1 cellular context compared by ENCODE assay signal in the genomic region with DNA sequence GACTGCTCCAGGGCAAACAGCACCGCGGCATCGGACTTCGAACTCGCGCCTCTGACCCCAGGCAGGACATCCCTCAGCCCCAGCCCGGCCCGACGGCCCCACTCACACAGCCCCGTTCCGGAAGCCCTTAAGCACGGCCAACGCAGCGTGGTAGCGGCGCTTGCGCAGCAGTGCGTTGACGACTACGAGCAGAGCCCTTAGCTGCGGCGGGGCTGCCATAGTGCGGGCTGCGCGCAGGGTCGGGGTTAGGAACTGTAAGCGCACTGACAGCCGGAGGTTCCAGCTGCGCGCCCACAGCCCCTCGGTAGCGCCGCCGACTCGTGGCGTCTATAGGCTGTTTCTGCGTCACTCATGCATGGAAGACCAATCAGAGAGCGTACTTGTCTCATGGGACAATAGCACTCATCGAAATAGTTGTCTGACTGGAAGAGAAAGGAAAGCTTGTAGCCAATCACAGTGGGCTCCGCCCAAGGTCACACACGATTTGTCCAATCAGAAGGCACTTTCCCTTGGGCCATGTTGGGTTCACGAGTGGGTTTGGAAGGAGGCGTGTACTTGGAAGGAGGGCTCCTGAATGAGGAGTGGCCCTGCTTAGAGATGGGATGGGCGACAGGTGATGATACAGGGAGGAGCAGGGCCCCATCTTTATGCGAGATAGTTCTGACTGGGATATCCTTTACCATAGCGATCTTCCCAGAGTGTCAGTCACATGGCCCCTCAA.
TF ChIP-seq lines count a peak whose summit lies in the region.

PXMP4 (minus strand) TSS at position 322 of the 721 bp plus-strand sequence; CDS start at position 219, 103 bp downstream.

TF ChIP-seq in HepG2, 621 proteins besides CTCF, POLR2A, EP300 and RAD21 (continued from another document and continues in another):
- no peak for TF ChIP-seq GPBP1L1 (CRISPR knock-in tag; IDR thresholded peaks at IDR 0.05)
- no peak for TF ChIP-seq HMG20A (CRISPR knock-in tag; IDR thresholded peaks at IDR 0.05; ENCODE audit: borderline replicate concordance)
- TF ChIP-seq JUNB (CRISPR knock-in tag; IDR thresholded peaks at IDR 0.05; ENCODE audit: borderline replicate concordance), result no peak
- TF ChIP-seq FOXA1 (IDR thresholded peaks at IDR 0.05), result no peak
- 0 out of 2 replicates have a peak, but pooled peaks have one; percentile 3 for TF ChIP-seq FOXA1 (CRISPR knock-in tag; IDR thresholded peaks at IDR 0.05)
- no peak for TF ChIP-seq XBP1 (CRISPR knock-in tag; IDR thresholded peaks at IDR 0.05)
- TF ChIP-seq ZBTB40 (IDR thresholded peaks at IDR 0.05), result no peak
- 0 out of 2 replicates have a peak, but pooled peaks have one; percentile 9 for TF ChIP-seq ZBTB40 (CRISPR knock-in tag; IDR thresholded peaks at IDR 0.05)
- peak; percentile 81 for TF ChIP-seq PRPF4 (IDR thresholded peaks at IDR 0.05; ENCODE audit: low read depth, low read length, poor library complexity, severe bottlenecking)
- no peak for TF ChIP-seq ZNF530 (CRISPR knock-in tag; IDR thresholded peaks at IDR 0.05; ENCODE audit: low read depth)
- TF ChIP-seq ZNF816 (CRISPR knock-in tag; IDR thresholded peaks at IDR 0.05; ENCODE audit: borderline replicate concordance), result no peak
- no peak for TF ChIP-seq NCOA5 (CRISPR knock-in tag; IDR thresholded peaks at IDR 0.05)
- TF ChIP-seq ZNF777 (CRISPR knock-in tag; IDR thresholded peaks at IDR 0.05), result 0 out of 2 replicates have a peak, but pooled peaks have one; percentile 11
- TF ChIP-seq ZNF878 (CRISPR knock-in tag; IDR thresholded peaks at IDR 0.05), result no peak
- TF ChIP-seq ZFP37 (CRISPR knock-in tag; IDR thresholded peaks at IDR 0.05; ENCODE audit: borderline replicate concordance), result no peak
- no peak for TF ChIP-seq JARID2 (CRISPR knock-in tag; IDR thresholded peaks at IDR 0.05; ENCODE audit: insufficient replicate concordance)
- TF ChIP-seq LBX2 (CRISPR knock-in tag; IDR thresholded peaks at IDR 0.05; ENCODE audit: borderline replicate concordance), result no peak
- no peak for TF ChIP-seq ATF3 (CRISPR knock-in tag; IDR thresholded peaks at IDR 0.05)
- TF ChIP-seq CBFB (CRISPR knock-in tag; IDR thresholded peaks at IDR 0.05), result no peak
- TF ChIP-seq ZNF557 (CRISPR knock-in tag; IDR thresholded peaks at IDR 0.05), result no peak
- no peak for TF ChIP-seq ZNF282 (IDR thresholded peaks at IDR 0.05; ENCODE audit: partially characterized antibody)
- no peak; the same call in 1 of the 2 replicates for TF ChIP-seq NRL (CRISPR knock-in tag; IDR thresholded peaks at IDR 0.05; ENCODE audit: borderline replicate concordance)
- TF ChIP-seq DNMT1 (CRISPR knock-in tag; IDR thresholded peaks at IDR 0.05), result 0 out of 2 replicates have a peak, but pooled peaks have one; percentile 57
- TF ChIP-seq NFRKB (IDR thresholded peaks at IDR 0.05), result no peak
- TF ChIP-seq SRF (IDR thresholded peaks at IDR 0.05; ENCODE audit: low read depth, low read length), result no peak
- TF ChIP-seq ZNF768 (CRISPR knock-in tag; IDR thresholded peaks at IDR 0.05), result no peak; the same call in 1 of the 2 replicates
- no peak for TF ChIP-seq KDM1A (CRISPR knock-in tag; IDR thresholded peaks at IDR 0.05)
- no peak for TF ChIP-seq SMARCC2 (IDR thresholded peaks at IDR 0.05)
- TF ChIP-seq FOXK1 (CRISPR knock-in tag; IDR thresholded peaks at IDR 0.05; ENCODE audit: borderline replicate concordance, low read depth), result no peak
- no peak for TF ChIP-seq TIGD3 (CRISPR knock-in tag; IDR thresholded peaks at IDR 0.05; ENCODE audit: borderline replicate concordance)
- TF ChIP-seq ZNF264 (CRISPR knock-in tag; IDR thresholded peaks at IDR 0.05), result no peak
- TF ChIP-seq, protein P1, sequence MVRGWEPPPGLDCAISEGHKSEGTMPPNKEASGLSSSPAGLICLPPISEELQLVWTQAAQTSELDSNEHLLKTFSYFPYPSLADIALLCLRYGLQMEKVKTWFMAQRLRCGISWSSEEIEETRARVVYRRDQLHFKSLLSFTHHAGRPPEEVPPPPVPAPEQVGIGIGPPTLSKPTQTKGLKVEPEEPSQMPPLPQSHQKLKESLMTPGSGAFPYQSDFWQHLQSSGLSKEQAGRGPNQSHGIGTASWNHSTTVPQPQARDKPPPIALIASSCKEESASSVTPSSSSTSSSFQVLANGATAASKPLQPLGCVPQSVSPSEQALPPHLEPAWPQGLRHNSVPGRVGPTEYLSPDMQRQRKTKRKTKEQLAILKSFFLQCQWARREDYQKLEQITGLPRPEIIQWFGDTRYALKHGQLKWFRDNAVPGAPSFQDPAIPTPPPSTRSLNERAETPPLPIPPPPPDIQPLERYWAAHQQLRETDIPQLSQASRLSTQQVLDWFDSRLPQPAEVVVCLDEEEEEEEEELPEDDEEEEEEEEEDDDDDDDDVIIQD (CRISPR knock-in tag; IDR thresholded peaks at IDR 0.05; ENCODE audit: low read depth), result no peak
- no peak for TF ChIP-seq ZNF552 (CRISPR knock-in tag; IDR thresholded peaks at IDR 0.05; ENCODE audit: borderline replicate concordance)
- TF ChIP-seq AHR (CRISPR knock-in tag; IDR thresholded peaks at IDR 0.05), result no peak
- no peak for TF ChIP-seq ZNF670 (CRISPR knock-in tag; IDR thresholded peaks at IDR 0.05; ENCODE audit: borderline replicate concordance)
- TF ChIP-seq ZNF329 (CRISPR knock-in tag; IDR thresholded peaks at IDR 0.05; ENCODE audit: low read depth), result no peak
- no peak for TF ChIP-seq MED13 (CRISPR knock-in tag; IDR thresholded peaks at IDR 0.05)
- TF ChIP-seq HIVEP1 (CRISPR knock-in tag; IDR thresholded peaks at IDR 0.05), result no peak
- TF ChIP-seq ZNF792 (CRISPR knock-in tag; IDR thresholded peaks at IDR 0.05), result no peak
- 0 out of 2 replicates have a peak, but pooled peaks have one; percentile 50 for TF ChIP-seq ZNF782 (CRISPR knock-in tag; IDR thresholded peaks at IDR 0.05; ENCODE audit: borderline replicate concordance)
- TF ChIP-seq SMAD9 (CRISPR knock-in tag; IDR thresholded peaks at IDR 0.05), result no peak
- no peak for TF ChIP-seq ZNF549 (CRISPR knock-in tag; IDR thresholded peaks at IDR 0.05)
- no peak for TF ChIP-seq HNRNPK (IDR thresholded peaks at IDR 0.05; ENCODE audit: low read depth, low read length, poor library complexity, severe bottlenecking)
- TF ChIP-seq RFX1 (IDR thresholded peaks at IDR 0.05), result no peak
- no peak for TF ChIP-seq ZC3H4 (CRISPR knock-in tag; IDR thresholded peaks at IDR 0.05; ENCODE audit: borderline replicate concordance)
- no peak for TF ChIP-seq CBX5 (CRISPR knock-in tag; IDR thresholded peaks at IDR 0.05; ENCODE audit: borderline replicate concordance)
- TF ChIP-seq FOSL2 (CRISPR knock-in tag; IDR thresholded peaks at IDR 0.05), result no peak
- TF ChIP-seq NPAS2 (CRISPR knock-in tag; IDR thresholded peaks at IDR 0.05; ENCODE audit: borderline replicate concordance), result no peak
- TF ChIP-seq SMAD1 (CRISPR knock-in tag; IDR thresholded peaks at IDR 0.05; ENCODE audit: borderline replicate concordance, low read depth), result no peak
